Comparison of ENCODE assay signal across 1 cellular context in the genomic region with DNA sequence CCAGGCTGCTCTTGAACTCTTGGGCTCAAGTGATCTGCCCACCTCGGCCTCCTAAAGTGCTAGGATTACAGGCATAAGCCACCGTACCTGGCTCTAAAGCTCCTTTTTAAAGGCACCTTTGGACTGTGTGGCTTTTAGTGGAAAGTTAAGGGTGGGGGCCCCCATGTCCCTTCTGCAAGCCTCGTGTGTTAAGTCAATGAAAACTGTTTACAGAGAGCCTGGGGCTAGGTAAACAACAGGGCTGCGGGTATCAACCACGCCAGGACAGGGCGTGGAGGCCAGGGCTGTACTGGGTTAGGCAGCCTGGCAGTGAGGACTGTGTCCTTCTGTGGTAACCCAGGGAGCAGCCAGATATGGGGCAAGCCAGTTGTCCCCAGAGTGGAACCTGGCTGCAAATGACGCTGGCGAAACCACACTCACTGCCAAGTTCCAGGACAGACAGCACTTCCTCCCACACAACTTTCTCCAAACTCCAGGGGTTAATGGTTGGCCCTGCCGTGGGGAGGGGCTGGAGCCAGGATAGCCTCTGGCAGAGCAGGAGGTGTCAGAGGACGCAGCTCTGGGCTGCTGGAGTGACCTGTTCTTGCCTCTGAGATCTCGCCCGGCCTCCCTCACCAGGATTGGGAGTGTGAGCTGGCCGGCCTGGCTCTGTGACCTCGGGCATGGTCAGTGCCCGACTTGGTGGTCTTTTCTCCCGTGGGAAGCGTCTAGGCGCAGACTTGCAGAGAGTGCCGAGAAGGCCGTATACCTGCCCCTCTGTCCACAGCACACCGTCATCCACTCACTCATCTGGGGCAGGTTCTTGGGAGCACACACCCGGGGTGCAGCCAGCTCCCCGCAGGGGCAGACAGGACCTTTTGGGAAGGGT.
A peak's percentile ranks its signal among the peaks of the same experiment; 100 is the strongest.
TF ChIP-seq lines count a peak whose summit lies in the region.

No MANE protein-coding gene starts in this region.

TF ChIP-seq in WTC11, 78 proteins besides CTCF, POLR2A, EP300 and RAD21:
- TF ChIP-seq KAT7 (CRISPR knock-in tag; IDR thresholded peaks at IDR 0.05; ENCODE audit: borderline replicate concordance) (no peak), ZNF416 (CRISPR knock-in tag; IDR thresholded peaks at IDR 0.05) (no peak), ZNF219 (CRISPR knock-in tag; IDR thresholded peaks at IDR 0.05; ENCODE audit: borderline replicate concordance) (no peak), GABPB1 (CRISPR knock-in tag; IDR thresholded peaks at IDR 0.05) (peak; percentile 77), ZNF281 (CRISPR knock-in tag; IDR thresholded peaks at IDR 0.05) (no peak), ZNF671 (CRISPR knock-in tag; IDR thresholded peaks at IDR 0.05) (no peak), MYBL2 (CRISPR knock-in tag; IDR thresholded peaks at IDR 0.05) (no peak), PREB (CRISPR knock-in tag; IDR thresholded peaks at IDR 0.05; ENCODE audit: borderline replicate concordance) (0 out of 2 replicates have a peak, but pooled peaks have one; percentile 59)
